8 cellular contexts compared by ENCODE assay signal in genomic region chr10:17200885-17201164, GRCh38.
DNase-seq lines count a peak whose midpoint lies in the region; ATAC-seq and TF ChIP-seq lines count a peak whose summit lies in the region.

No MANE protein-coding gene starts in this region.

- peak overlapping the region; percentile 67 for H3K9ac ChIP-seq in OCI-LY1 (ENCODE audit: low read length)

- H3K4me2 ChIP-seq in OCI-LY1 (ENCODE audit: low read length) = peak overlapping the region; percentile 78

- H3K9me3 ChIP-seq in OCI-LY1 (ENCODE audit: low read length) (no peaks in the 10 kb centered on the region), iPS DF 6.9 (ENCODE audit: control insufficient read depth, insufficient read depth, low read length) (no peaks in the 10 kb centered on the region)

- no peaks in the 10 kb centered on the region for H3K79me2 ChIP-seq in OCI-LY1 (ENCODE audit: insufficient read depth, low read length)

- H3K4me1 ChIP-seq in OCI-LY1 (ENCODE audit: insufficient read depth, low read length, severe bottlenecking) (peaks cover 13% of the 10 kb centered on the region), iPS DF 6.9 (ENCODE audit: control insufficient read depth, insufficient read depth, low read length) (peaks cover 4% of the 10 kb centered on the region; the same call in 1 of the 2 replicates)

- H3K27ac ChIP-seq in OCI-LY1 (ENCODE audit: low read depth, low read length, poor library complexity, severe bottlenecking) (no peak overlapping the region), iPS DF 6.9 (ENCODE audit: low read length) (no peak overlapping the region)

- H3K4me3 ChIP-seq in OCI-LY1 (ENCODE audit: low read depth, low read length, poor library complexity, severe bottlenecking) (peak overlapping the region; percentile 79), astrocyte of the spinal cord (ENCODE audit: low read depth, low read length) (peak overlapping the region; percentile 60), iPS DF 6.9 (ENCODE audit: low read length) (peak overlapping the region; percentile 89; the same call in 1 of the 2 replicates), skeletal muscle cell (ENCODE audit: low read depth, low read length) (peak overlapping the region; percentile 64)

- in situ Hi-C loops in astrocyte of the spinal cord (cut with HindIII; ENCODE audit: low sequenced_read_pairs) = no loop called here

- TF ChIP-seq CTCF in OCI-LY1 (IDR thresholded peaks at IDR 0.05; ENCODE audit: low read length) (no peak), astrocyte of the spinal cord (IDR thresholded peaks at IDR 0.05; ENCODE audit: low read depth, low read length) (no peak)

- H3K27me3 ChIP-seq in OCI-LY1 (ENCODE audit: insufficient read depth, low read length) (no peaks in the 10 kb centered on the region), iPS DF 6.9 (ENCODE audit: control insufficient read depth, insufficient read depth, low read length) (no peaks in the 10 kb centered on the region)

- 0 out of 2 replicates have a peak overlapping the region, but pooled peaks have one; percentile 45 for H2AFZ ChIP-seq in OCI-LY1 (ENCODE audit: low read length)

- H3K9me2 ChIP-seq in OCI-LY1 (ENCODE audit: low read depth, low read length) = no peaks in the 10 kb centered on the region

- DNase-seq in AML-193 (lab: John Stamatoyannopoulos, UW) (peak; percentile 26 to 54), astrocyte of the spinal cord (ENCODE audit: low read depth, low spot score) (peak; percentile 67), iPS DF 6.9 (ENCODE audit: low read depth, low spot score) (no peak), skeletal muscle cell (ENCODE audit: low read depth) (no peak), islet precursor cell (no peak)

- H4K20me1 ChIP-seq in OCI-LY1 (ENCODE audit: insufficient read depth, low read length) = no peaks in the 10 kb centered on the region

- H3K36me3 ChIP-seq in OCI-LY1 (ENCODE audit: insufficient read depth, low read length) (no peaks in the 10 kb centered on the region), iPS DF 6.9 (ENCODE audit: control insufficient read depth, insufficient read depth, low read length) (no peaks in the 10 kb centered on the region)

- ATAC-seq in GM18511 (IDR thresholded peaks at IDR 0.05; ENCODE audit: unreplicated experiment) (peak; percentile 35), HG03025 (IDR thresholded peaks at IDR 0.05; ENCODE audit: low FRiP score, unreplicated experiment) (peak; percentile 18)

- WGBS in iPS DF 6.9 (ENCODE audit: insufficient coverage, insufficient read length) = no CpG with 5 or more reads among the region's 7 CpGs

- no peaks in the 10 kb centered on the region for H3F3A ChIP-seq in OCI-LY1 (ENCODE audit: insufficient read depth, low read length)

Comparison
In these comparisons a context has a peak if more than half of its experiments do, and no peak if none do; other contexts are left out.
1. DNase-seq: peak in AML-193 (2 of 2) and astrocyte of the spinal cord (single experiment); none in iPS DF 6.9 (single experiment), skeletal muscle cell (single experiment) and islet precursor cell (single experiment).
2. Peak in every context shown above with its lines, with median percentiles within 50 percentile points of each other: H3K4me3 ChIP-seq.